Comparison of ENCODE assay signal across 1 cellular context in the genomic region with DNA sequence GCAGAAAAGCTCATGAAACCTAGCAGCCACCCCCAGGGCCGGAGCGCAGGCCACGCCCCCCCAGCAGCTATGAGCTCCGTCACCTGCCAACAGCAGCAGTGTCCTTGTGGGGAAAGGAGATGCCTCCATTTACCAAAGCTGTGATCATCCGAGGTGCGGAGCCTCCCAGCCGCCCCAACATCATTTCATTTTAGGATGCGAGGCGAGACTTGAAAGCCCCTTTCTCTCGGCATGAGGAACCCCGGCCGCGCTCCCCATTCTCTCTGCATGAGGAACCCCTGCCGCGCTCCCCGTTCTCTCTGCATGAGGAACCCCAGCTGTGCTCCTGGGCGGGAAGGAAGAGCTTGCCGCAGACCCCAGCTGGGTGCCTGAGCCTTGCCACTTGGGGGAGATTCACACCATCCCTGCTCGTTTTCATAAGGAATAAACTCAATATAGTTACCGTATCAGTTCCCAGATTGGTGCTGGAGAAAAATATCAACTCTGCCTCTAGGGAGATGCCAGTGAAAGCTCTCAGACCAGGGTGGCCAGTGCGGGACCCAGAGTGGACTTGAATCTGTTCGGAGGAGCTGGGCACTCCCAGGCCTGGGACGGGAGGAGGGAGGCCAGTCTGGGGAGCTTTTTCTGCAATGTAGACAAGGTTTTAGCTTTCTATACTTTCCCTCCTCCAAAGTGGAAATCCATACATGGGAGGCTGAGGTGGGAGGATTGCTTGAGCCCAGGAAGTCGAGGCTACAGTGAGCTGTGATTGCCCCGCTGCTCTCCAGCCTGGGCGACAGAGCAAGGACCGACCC.
TF ChIP-seq lines count a peak whose summit lies in the region.

No MANE protein-coding gene starts in this region.

TF ChIP-seq in HEK293T, 16 proteins besides CTCF, POLR2A, EP300 and RAD21:
- TF ChIP-seq TARDBP (IDR thresholded peaks at IDR 0.05) (no peak), NFRKB (IDR thresholded peaks at IDR 0.05) (no peak), LEF1 (IDR thresholded peaks at IDR 0.05; ENCODE audit: borderline replicate concordance) (no peak), ARNT (IDR thresholded peaks at IDR 0.05) (no peak), SUZ12 (IDR thresholded peaks at IDR 0.05) (no peak), CTBP1 (IDR thresholded peaks at IDR 0.05; ENCODE audit: borderline replicate concordance) (no peak), FOXA1 (IDR thresholded peaks at IDR 0.05) (no peak), ZNF384 (IDR thresholded peaks at IDR 0.05) (no peak), BHLHE40 (IDR thresholded peaks at IDR 0.05; ENCODE audit: borderline replicate concordance) (no peak), HDGF (IDR thresholded peaks at IDR 0.05; ENCODE audit: borderline replicate concordance) (no peak), FOXM1 (IDR thresholded peaks at IDR 0.05; ENCODE audit: borderline replicate concordance) (no peak), FOXK2 (IDR thresholded peaks at IDR 0.05) (no peak), L3MBTL2 (conservative IDR thresholded peaks at IDR 0.05) (no peak), ELF4 (IDR thresholded peaks at IDR 0.05) (no peak), SP1 (IDR thresholded peaks at IDR 0.05) (no peak)
- TF ChIP-seq, protein P1, sequence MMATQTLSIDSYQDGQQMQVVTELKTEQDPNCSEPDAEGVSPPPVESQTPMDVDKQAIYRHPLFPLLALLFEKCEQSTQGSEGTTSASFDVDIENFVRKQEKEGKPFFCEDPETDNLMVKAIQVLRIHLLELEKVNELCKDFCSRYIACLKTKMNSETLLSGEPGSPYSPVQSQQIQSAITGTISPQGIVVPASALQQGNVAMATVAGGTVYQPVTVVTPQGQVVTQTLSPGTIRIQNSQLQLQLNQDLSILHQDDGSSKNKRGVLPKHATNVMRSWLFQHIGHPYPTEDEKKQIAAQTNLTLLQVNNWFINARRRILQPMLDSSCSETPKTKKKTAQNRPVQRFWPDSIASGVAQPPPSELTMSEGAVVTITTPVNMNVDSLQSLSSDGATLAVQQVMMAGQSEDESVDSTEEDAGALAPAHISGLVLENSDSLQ (IDR thresholded peaks at IDR 0.05), result no peak
